12 cellular contexts compared by ENCODE assay signal in genomic region chr5:149503006-149503405, GRCh38.
"Had no signal": no experiment of that assay in that cellular context is flagged by ENCODE, and none has a peak within 500 bp of the region (broad histone marks: within the 10 kb centered on the region; RNA-seq: fewer than 3 reads in every experiment).

No MANE protein-coding gene starts in this region.

- H3K27me3 ChIP-seq: colonic mucosa, stomach had no signal

- H3K4me1 Mint-ChIP-seq: activated CD8-positive, alpha-beta memory T cell treated with anti-CD3 and anti-CD28 coated beads, Interleukin-2, amount 10 ng/mL, durations not matched to agents 7 days and 5 days; mesothelial cell of epicardium; neural crest cell had no signal

- H3K4me3 Mint-ChIP-seq: activated CD4-positive, alpha-beta T cell treated with anti-CD3 and anti-CD28 coated beads, Interleukin-2, amount 10 ng/mL, durations not matched to agents 7 days and 5 days; activated CD8-positive, alpha-beta memory T cell treated with anti-CD3 and anti-CD28 coated beads, Interleukin-2, amount 10 ng/mL, durations not matched to agents 7 days and 5 days; mesothelial cell of epicardium; neural crest cell had no signal

- H3K27ac Mint-ChIP-seq: activated CD4-positive, alpha-beta T cell treated with anti-CD3 and anti-CD28 coated beads, Interleukin-2, amount 10 ng/mL, durations not matched to agents 7 days and 5 days; activated CD8-positive, alpha-beta memory T cell treated with anti-CD3 and anti-CD28 coated beads, Interleukin-2, amount 10 ng/mL, durations not matched to agents 7 days and 5 days; mesothelial cell of epicardium had no signal

- H3K4me3 ChIP-seq: colonic mucosa, stomach, thoracic aorta had no signal

- ATAC-seq: activated CD8-positive, alpha-beta memory T cell treated with anti-CD3 and anti-CD28 coated beads, Interleukin-2, amount 10 ng/mL, durations not matched to agents 7 days and 5 days had no signal

- H3K27me3 Mint-ChIP-seq: activated CD4-positive, alpha-beta T cell treated with anti-CD3 and anti-CD28 coated beads, Interleukin-2, amount 10 ng/mL, durations not matched to agents 7 days and 5 days; activated CD8-positive, alpha-beta memory T cell treated with anti-CD3 and anti-CD28 coated beads, Interleukin-2, amount 10 ng/mL, durations not matched to agents 7 days and 5 days had no signal

- H3K27ac ChIP-seq: colonic mucosa had no signal

- DNase-seq: activated CD4-positive, alpha-beta T cell treated with anti-CD3 and anti-CD28 coated beads, Interleukin-2, amount 10 ng/mL, durations not matched to agents 7 days and 5 days; activated CD8-positive, alpha-beta memory T cell treated with anti-CD3 and anti-CD28 coated beads, Interleukin-2, amount 10 ng/mL, durations not matched to agents 7 days and 5 days; activated gamma-delta T cell; activated T-cell treated with anti-CD3 and anti-CD28 coated beads, Interleukin-2, amount 50 U/mL, for 48 hours; colonic mucosa; hippocampal formation; stimulated activated CD4-positive, alpha-beta T cell treated with anti-CD3 and anti-CD28 coated beads, Interleukin-15, amount 100 ng/mL, for 24 hours; stimulated activated CD4-positive, alpha-beta T cell treated with anti-CD3 and anti-CD28 coated beads, Interleukin-4, amount 100 ng/mL, for 24 hours; stomach had no signal

- H3K4me1 ChIP-seq: colonic mucosa had no signal

- H3K9me3 Mint-ChIP-seq: activated CD4-positive, alpha-beta T cell treated with anti-CD3 and anti-CD28 coated beads, Interleukin-2, amount 10 ng/mL, durations not matched to agents 7 days and 5 days; mesothelial cell of epicardium; neural crest cell had no signal

- H3K9me3 ChIP-seq: colonic mucosa, stomach, thoracic aorta had no signal
